ENCODE assay signal across 8 cellular contexts in genomic region chr1:113452921-113453770, GRCh38.
DNase-seq lines count a peak whose midpoint lies in the region; ATAC-seq, FAIRE-seq and TF ChIP-seq lines count a peak whose summit lies in the region.

No MANE protein-coding gene starts in this region.

- no peaks in the 10 kb centered on the region for H3K27me3 ChIP-seq in mammary epithelial cell (ENCODE audit: insufficient read depth, low read length)
- H3K27me3 ChIP-seq in HepG2 (ENCODE audit: control insufficient read depth in 1 of 2, insufficient read depth in 2 of 2, low read length in 2 of 2) = no peaks in the 10 kb centered on the region

- ATAC-seq in A549 (peak in 1 of 2 experiments; percentile 64; a peak in 2 of 6 replicates), HepG2 (peak; percentile 64; the same call in 2 of the 3 replicates), GM21367 (IDR thresholded peaks at IDR 0.05; ENCODE audit: unreplicated experiment) (no peak), GM18858 (IDR thresholded peaks at IDR 0.05; ENCODE audit: unreplicated experiment) (no peak)

- WGBS in A549 (ENCODE audit: missing lambda C conversion rate) = 17% methylated on average over 2 of the region's 2 CpGs
- WGBS in mammary epithelial cell (ENCODE audit: low coverage, missing lambda C conversion rate) = 82% methylated on average over 2 of the region's 2 CpGs
- 54% methylated on average over 2 of the region's 2 CpGs for WGBS in HepG2 (ENCODE audit: low lambda C conversion rate)

- no peaks in the 10 kb centered on the region for H3K36me3 Mint-ChIP-seq in activated T-cell treated with anti-CD3 and anti-CD28 coated beads, Interleukin-2, amount 50 U/mL, for 24 hours (ENCODE audit: low read depth)

- CTCF ChIA-PET in A549 (lab: Yijun Ruan, JAX) = interaction anchor here (0.6 to 1.7 kb wide), 16 partner anchors 11 to 380 kb away, joined by 3 to 9 read pairs (median 3); partner anchors contain the start of genes LRIG2 and MAGI3
- CTCF ChIA-PET in mammary epithelial cell (lab: Charles Lee; ENCODE audit: low non-redundant PET) = interaction anchor here (0.5 to 1.2 kb wide), 4 partner anchors 34 to 223 kb away, joined by 3 to 7 read pairs (median 4); no protein-coding TSS in a partner anchor
- CTCF ChIA-PET in HepG2 (lab: Yijun Ruan, JAX; ENCODE audit: low intra/inter-chr PET ratio, low total read pairs) = interaction anchor here (2.6 kb wide), 1 partner anchor 312 kb away, joined by 11 read pairs; no protein-coding TSS in a partner anchor

- peaks cover 3% of the 10 kb centered on the region for H3K9me3 Mint-ChIP-seq in activated T-cell treated with anti-CD3 and anti-CD28 coated beads, Interleukin-2, amount 50 U/mL, for 24 hours

- H3K79me2 ChIP-seq in mammary epithelial cell (ENCODE audit: insufficient read depth, low read length) (peaks cover 14% of the 10 kb centered on the region), HepG2 (ENCODE audit: insufficient read depth, low read length) (peaks cover 20% of the 10 kb centered on the region)

- H3K27ac ChIP-seq in A549 (peak overlapping the region; percentile 16 to 55; a peak in 3 of 6 replicates), mammary epithelial cell (ENCODE audit: insufficient read depth, low read depth, low read length) (no peak overlapping the region), HepG2 (ENCODE audit: extremely low read length, insufficient read depth, low read length) (no peak overlapping the region)

- no peak overlapping the region for H3K4me3 Mint-ChIP-seq in activated T-cell treated with anti-CD3 and anti-CD28 coated beads, Interleukin-2, amount 50 U/mL, for 24 hours

- H2AFZ ChIP-seq in mammary epithelial cell (ENCODE audit: low read depth, low read length) = no peak overlapping the region
- H2AFZ ChIP-seq in HepG2 (ENCODE audit: low read length) = no peak overlapping the region

- TF ChIP-seq EP300 in A549 (IDR thresholded peaks at IDR 0.05) (no peak), HepG2 (IDR thresholded peaks at IDR 0.05; ENCODE audit: low read depth in 2 of 2, low read length in 2 of 2) (no peak), HepG2 (CRISPR knock-in tag; IDR thresholded peaks at IDR 0.05; ENCODE audit: borderline replicate concordance) (no peak)

- no peaks in the 10 kb centered on the region for H3K9me3 ChIP-seq in A549
- no peaks in the 10 kb centered on the region for H3K9me3 ChIP-seq in mammary epithelial cell (replicated peaks; ENCODE audit: insufficient read depth, low read length)
- no peaks in the 10 kb centered on the region for H3K9me3 ChIP-seq in HepG2 (ENCODE audit: low read length)

- H3K4me3 ChIP-seq in A549 (no peak overlapping the region), mammary epithelial cell (replicated peaks in 1 of 3; ENCODE audit: insufficient read depth in 1 of 3, low read depth in 2 of 3, low read length in 3 of 3) (no peak overlapping the region), HepG2 (replicated peaks in 1 of 3; ENCODE audit: insufficient read depth in 1 of 3, low read depth in 2 of 3, low read length in 3 of 3) (no peak overlapping the region)

- no peaks in the 10 kb centered on the region for H3K27me3 Mint-ChIP-seq in activated T-cell treated with anti-CD3 and anti-CD28 coated beads, Interleukin-2, amount 50 U/mL, for 24 hours

- in situ Hi-C loops in mammary epithelial cell (cut with MboI; ENCODE audit: low sequenced_read_pairs in 2 of 2) (loop anchor here in 1 of 2 donors (25.0 kb wide), 1 partner anchor 316 kb away; no protein-coding TSS in a partner anchor), HepG2 (cut with HindIII; ENCODE audit: extremely low pct_ligation_motif_present, low pct_unique_long_range_greater_than_20kb) (no loop called here)

- TF ChIP-seq POLR2A in A549 (IDR thresholded peaks at IDR 0.05; ENCODE audit: low read length) (no peak), HepG2 (IDR thresholded peaks at IDR 0.05; ENCODE audit: insufficient read depth in 1 of 2, low read depth in 2 of 2, low read length in 2 of 2) (no peak)

- H3K4me2 ChIP-seq in A549 (peak overlapping the region; percentile 10), mammary epithelial cell (ENCODE audit: insufficient read depth, low read depth, low read length) (no peak overlapping the region), HepG2 (ENCODE audit: low read depth, low read length) (no peak overlapping the region)

- H3K4me1 ChIP-seq in A549 = peaks cover 39% of the 10 kb centered on the region
- peaks cover 17% of the 10 kb centered on the region for H3K4me1 ChIP-seq in mammary epithelial cell (ENCODE audit: insufficient read depth, low read length)
- peaks cover 28% of the 10 kb centered on the region for H3K4me1 ChIP-seq in HepG2 (ENCODE audit: insufficient read depth, low read length)

- DNase-seq in A549 (ENCODE audit: low read depth in 1 of 2, low spot score in 1 of 2) (peak in 1 of 2 experiments; percentile 51), GDM1 (lab: John Stamatoyannopoulos, UW) (peak; percentile 9), NCI-H446 treated with DMSO at 0.1 percent for 48 hours (lab: John Stamatoyannopoulos, UW) (peak; percentile 69), mammary epithelial cell (peak; percentile 22), HepG2 (ENCODE audit: low spot score) (peak; percentile 32)
- no peak for DNase-seq in activated T-cell treated with anti-CD3 and anti-CD28 coated beads, Interleukin-2, amount 50 U/mL, for 24 hours

- TF ChIP-seq RAD21 in A549 (conservative IDR thresholded peaks at IDR 0.05 in 1 of 2, IDR thresholded peaks at IDR 0.05 in 1 of 2) (peak; percentile 65 to 66), HepG2 (CRISPR knock-in tag; IDR thresholded peaks at IDR 0.05) (0 out of 2 replicates have a peak, but pooled peaks have one; percentile 34)

- dilution Hi-C loops in mammary epithelial cell (cut with HindIII; ENCODE audit: low sequenced_read_pairs) = no loop called here

- H3K36me3 ChIP-seq in mammary epithelial cell (ENCODE audit: insufficient read depth, low read length) (no peaks in the 10 kb centered on the region), HepG2 (replicated peaks in 1 of 2; ENCODE audit: control insufficient read depth in 1 of 2, insufficient read depth in 2 of 2, low read length in 2 of 2) (no peaks in the 10 kb centered on the region)

- BruUV-seq in mammary epithelial cell (replicated peaks; lab: Mats Ljungman, UMichigan) = no TSS peak
- BruUV-seq in HepG2 (replicated peaks; lab: Mats Ljungman, UMichigan) = no TSS peak

- POLR2A ChIA-PET in A549 (lab: Yijun Ruan, JAX) (interaction anchor here (1.8 kb wide), 1 partner anchor 380 kb away, joined by 5 read pairs; the partner anchor contains the start of gene LRIG2), HepG2 (lab: Yijun Ruan, JAX) (interaction anchor here (1.0 kb wide), 1 partner anchor 63 kb away, joined by 3 read pairs; the partner anchor contains the start of gene MAGI3)

- H3K4me1 Mint-ChIP-seq in activated T-cell treated with anti-CD3 and anti-CD28 coated beads, Interleukin-2, amount 50 U/mL, for 24 hours (ENCODE audit: low read depth) = no peaks in the 10 kb centered on the region

- TF ChIP-seq CTCF in A549 (IDR thresholded peaks at IDR 0.05) (peak; percentile 58), mammary epithelial cell (conservative IDR thresholded peaks at IDR 0.05 in 1 of 2, IDR thresholded peaks at IDR 0.05 in 1 of 2; ENCODE audit: extremely low read depth in 1 of 2, insufficient read depth in 1 of 2, low read depth in 1 of 2, low read length in 2 of 2) (peak; percentile 58 to 74), HepG2 (CRISPR knock-in tag; IDR thresholded peaks at IDR 0.05) (peak; percentile 57)

- H3K9ac ChIP-seq in mammary epithelial cell (ENCODE audit: insufficient read depth, low read length) (no peak overlapping the region), HepG2 (ENCODE audit: insufficient read depth, low read depth, low read length) (no peak overlapping the region)

- H4K20me1 ChIP-seq in mammary epithelial cell (ENCODE audit: insufficient read depth, low read length) = no peaks in the 10 kb centered on the region
- no peaks in the 10 kb centered on the region for H4K20me1 ChIP-seq in HepG2 (ENCODE audit: insufficient read depth, low read length)

- intact Hi-C loops in mammary epithelial cell (cut with micrococcal nuclease) (loop anchor here (1.0 to 2.0 kb wide), 4 partner anchors 62 to 313 kb away; no protein-coding TSS in a partner anchor), HepG2 (cut with micrococcal nuclease; ENCODE audit: unreplicated experiment) (loop anchor here (1.0 to 10.0 kb wide), 4 partner anchors 52 to 313 kb away; no protein-coding TSS in a partner anchor)

- no peak overlapping the region for H3K27ac Mint-ChIP-seq in activated T-cell treated with anti-CD3 and anti-CD28 coated beads, Interleukin-2, amount 50 U/mL, for 24 hours

- FAIRE-seq in A549 (lab: Jason Lieb, UNC) = no peak
- FAIRE-seq in HepG2 (lab: Jason Lieb, UNC) = no peak

TF ChIP-seq in A549, 52 proteins besides CTCF, POLR2A, EP300 and RAD21:
- no peak for TF ChIP-seq ZNF302 (CRISPR knock-in tag; IDR thresholded peaks at IDR 0.05)
- peak; percentile 70 for TF ChIP-seq SMC3 (IDR thresholded peaks at IDR 0.05)
- TF ChIP-seq ELK1 (IDR thresholded peaks at IDR 0.05; ENCODE audit: low read depth, low read length) = no peak

TF ChIP-seq in HepG2, 621 proteins besides CTCF, POLR2A, EP300 and RAD21:
- TF ChIP-seq NCOA5 (CRISPR knock-in tag; IDR thresholded peaks at IDR 0.05) (no peak), SNAPC2 (CRISPR knock-in tag; IDR thresholded peaks at IDR 0.05) (no peak), ARID3A (IDR thresholded peaks at IDR 0.05; ENCODE audit: low read depth, low read length) (peak; percentile 51; the same call in 1 of the 2 replicates), SMC3 (IDR thresholded peaks at IDR 0.05; ENCODE audit: low read length) (peak; percentile 53), IRF1 (CRISPR knock-in tag; IDR thresholded peaks at IDR 0.05; ENCODE audit: low read depth) (no peak), STAG1 (CRISPR knock-in tag; IDR thresholded peaks at IDR 0.05) (peak; percentile 68)

Comparison
In these comparisons a context has a peak if more than half of its experiments do, and no peak if none do; other contexts are left out.
1. H3K27ac ChIP-seq: peak in A549 (2 of 2); none in mammary epithelial cell (single experiment) and HepG2 (single experiment).
2. Of the 38 proteins assayed by ChIP-seq in both HepG2 and A549: peak only in HepG2: none; only in A549: none; in both: CTCF, RAD21 and SMC3; in neither: 35.
3. Peak in every context shown above with its lines, with median percentiles within 50 percentile points of each other: CTCF ChIP-seq.